22 cellular contexts compared by ENCODE assay signal in genomic region chr18:26543368-26543767, GRCh38. TPM values are rescaled to one million over a fixed set of nuclear protein-coding genes. Genes with fewer than 3 reads are reported as not detected.
DNase-seq lines count a peak whose midpoint lies in the region; ATAC-seq and TF ChIP-seq lines count a peak whose summit lies in the region.
"Had no signal": no experiment of that assay in that cellular context is flagged by ENCODE, and none has a peak within 500 bp of the region (broad histone marks: within the 10 kb centered on the region; RNA-seq: fewer than 3 reads in every experiment).

No MANE protein-coding gene starts in this region.

- no peak for TF ChIP-seq CTCF in KMS-11 (conservative IDR thresholded peaks at IDR 0.05; ENCODE audit: low read depth, low read length)
- TF ChIP-seq CTCF in breast epithelium (IDR thresholded peaks at IDR 0.05): no peak

- no peaks in the 10 kb centered on the region for H3K9me3 Mint-ChIP-seq in activated CD8-positive, alpha-beta T cell treated with anti-CD3 and anti-CD28 coated beads, Interleukin-2, amount 10 ng/mL, durations not matched to agents 7 days and 5 days (ENCODE audit: insufficient read depth)
- H3K9me3 Mint-ChIP-seq: activated CD4-positive, alpha-beta T cell treated with anti-CD3 and anti-CD28 coated beads, Interleukin-2, amount 10 ng/mL, durations not matched to agents 7 days and 5 days; activated naive CD8-positive, alpha-beta T cell treated with anti-CD3 and anti-CD28 coated beads, Interleukin-2, amount 50 U/mL, for 24 hours; immature natural killer cell; naive B cell had no signal

- H3K27ac Mint-ChIP-seq in activated CD8-positive, alpha-beta T cell treated with anti-CD3 and anti-CD28 coated beads, Interleukin-2, amount 10 ng/mL, durations not matched to agents 7 days and 5 days: no peak overlapping the region
- H3K27ac Mint-ChIP-seq: activated CD4-positive, alpha-beta T cell treated with anti-CD3 and anti-CD28 coated beads, Interleukin-2, amount 10 ng/mL, durations not matched to agents 7 days and 5 days; activated naive CD8-positive, alpha-beta T cell treated with anti-CD3 and anti-CD28 coated beads, Interleukin-2, amount 50 U/mL, for 24 hours; B cell; immature natural killer cell had no signal

- H3K9me3 ChIP-seq in breast epithelium: no peaks in the 10 kb centered on the region
- H3K9me3 ChIP-seq: Caco-2, tibial nerve had no signal

- H3K4me2 ChIP-seq in KMS-11: peak overlapping the region; percentile 80; the same call in 1 of the 2 replicates

- intact Hi-C loops in breast epithelium (cut with DNase I; ENCODE audit: low total_unique reads): no loop called here

- H4K20me1 ChIP-seq in KMS-11 (ENCODE audit: insufficient read depth): 0 out of 2 replicates have a peak, but pooled peaks cover 4% of the 10 kb centered on the region

- no peak overlapping the region for H3K4me3 Mint-ChIP-seq in activated CD8-positive, alpha-beta T cell treated with anti-CD3 and anti-CD28 coated beads, Interleukin-2, amount 10 ng/mL, durations not matched to agents 7 days and 5 days
- H3K4me3 Mint-ChIP-seq: activated CD4-positive, alpha-beta T cell treated with anti-CD3 and anti-CD28 coated beads, Interleukin-2, amount 10 ng/mL, durations not matched to agents 7 days and 5 days; activated naive CD8-positive, alpha-beta T cell treated with anti-CD3 and anti-CD28 coated beads, Interleukin-2, amount 50 U/mL, for 24 hours; B cell; immature natural killer cell had no signal

- TF ChIP-seq POLR2A in breast epithelium (IDR thresholded peaks at IDR 0.05): no peak

- H3K79me2 ChIP-seq in KMS-11 (ENCODE audit: insufficient read depth, low read depth): no peaks in the 10 kb centered on the region; the same call in 1 of the 2 replicates
- H3K79me2 ChIP-seq: parathyroid adenoma had no signal

- ATAC-seq in left lobe of liver (peak; percentile 83), GM19463 (IDR thresholded peaks at IDR 0.05; ENCODE audit: unreplicated experiment) (no peak)
- ATAC-seq in activated CD8-positive, alpha-beta T cell treated with anti-CD3 and anti-CD28 coated beads, Interleukin-2, amount 10 ng/mL, durations not matched to agents 7 days and 5 days: no peak
- ATAC-seq: activated naive CD8-positive, alpha-beta T cell treated with anti-CD3 and anti-CD28 coated beads, Interleukin-2, amount 50 U/mL, for 24 hours; HCT116; Right ventricle myocardium inferior had no signal

- H3K36me3 ChIP-seq in KMS-11 (ENCODE audit: insufficient read depth): no peaks in the 10 kb centered on the region
- no peaks in the 10 kb centered on the region for H3K36me3 ChIP-seq in breast epithelium
- H3K36me3 ChIP-seq: tibial nerve had no signal

- POLR2A ChIA-PET in activated CD8-positive, alpha-beta T cell treated with anti-CD3 and anti-CD28 coated beads, Interleukin-2, amount 10 ng/mL, durations not matched to agents 7 days and 5 days (lab: Charles Lee): no interaction called here

- H3K36me3 Mint-ChIP-seq in activated CD8-positive, alpha-beta T cell treated with anti-CD3 and anti-CD28 coated beads, Interleukin-2, amount 10 ng/mL, durations not matched to agents 7 days and 5 days (ENCODE audit: low read depth): peaks cover 4% of the 10 kb centered on the region
- H3K36me3 Mint-ChIP-seq: naive B cell had no signal

- H2AFZ ChIP-seq in KMS-11 (ENCODE audit: low read depth): no peak overlapping the region
- H2AFZ ChIP-seq: parathyroid adenoma had no signal

- no peak overlapping the region for H3K27ac ChIP-seq in KMS-11
- peak overlapping the region in 1 of 2 donors; percentile 7 for H3K27ac ChIP-seq in breast epithelium
- H3K27ac ChIP-seq: parathyroid adenoma had no signal

- DNase-seq in breast epithelium (ENCODE audit: low spot score in 2 of 2) (no peak), left lobe of liver (ENCODE audit: low spot score) (no peak), mucosa of gallbladder (ENCODE audit: low spot score) (no peak), RKO (ENCODE audit: low spot score) (no peak)
- DNase-seq in activated CD8-positive, alpha-beta T cell treated with anti-CD3 and anti-CD28 coated beads, Interleukin-2, amount 10 ng/mL, durations not matched to agents 7 days and 5 days: no peak
- DNase-seq: activated CD4-positive, alpha-beta T cell treated with anti-CD3 and anti-CD28 coated beads, Interleukin-2, amount 10 ng/mL, durations not matched to agents 7 days and 5 days; activated CD8-positive, alpha-beta memory T cell treated with anti-CD3 and anti-CD28 coated beads, Interleukin-2, amount 50 U/mL, for 4 hours; activated naive CD8-positive, alpha-beta T cell treated with anti-CD3 and anti-CD28 coated beads, Interleukin-2, amount 50 U/mL, for 24 hours; Caco-2; immature natural killer cell; naive B cell; NCI-H1105 treated with DMSO at 0.1 percent for 48 hours; NCI-H2081 treated with DMSO at 0.1 percent for 48 hours; NCI-H524 treated with DMSO at 0.1 percent for 48 hours; stimulated activated naive CD4-positive, alpha-beta T cell treated with Interleukin-2 at 50 U/mL for 16 hours had no signal

- H3K4me1 ChIP-seq in KMS-11 (ENCODE audit: low read depth, poor library complexity, severe bottlenecking) (peaks cover 40% of the 10 kb centered on the region), breast epithelium (peaks cover 0 to 13% of the 10 kb centered on the region in 2 donors)
- H3K4me1 ChIP-seq: parathyroid adenoma had no signal

- H3K9ac ChIP-seq in KMS-11: no peak overlapping the region
- H3K9ac ChIP-seq: parathyroid adenoma had no signal

- H3K4me3 ChIP-seq in KMS-11 (IDR thresholded peaks at IDR 0.05; ENCODE audit: insufficient read depth, low read depth, low read length): no peak overlapping the region
- peak overlapping the region in 2 of 3 donors; percentile 1 to 2 for H3K4me3 ChIP-seq in breast epithelium

- CTCF ChIA-PET in activated CD8-positive, alpha-beta T cell treated with anti-CD3 and anti-CD28 coated beads, Interleukin-2, amount 10 ng/mL, durations not matched to agents 7 days and 5 days (lab: Charles Lee): no interaction called here

- H3K27me3 Mint-ChIP-seq in activated CD8-positive, alpha-beta T cell treated with anti-CD3 and anti-CD28 coated beads, Interleukin-2, amount 10 ng/mL, durations not matched to agents 7 days and 5 days (ENCODE audit: low read depth): no peaks in the 10 kb centered on the region
- H3K27me3 Mint-ChIP-seq: B cell had no signal

- H3K27me3 ChIP-seq in KMS-11 (ENCODE audit: insufficient read depth, low read depth) (no peaks in the 10 kb centered on the region), breast epithelium (no peaks in the 10 kb centered on the region)
- H3K27me3 ChIP-seq: tibial nerve had no signal

- H3K4me1 Mint-ChIP-seq in activated CD8-positive, alpha-beta T cell treated with anti-CD3 and anti-CD28 coated beads, Interleukin-2, amount 10 ng/mL, durations not matched to agents 7 days and 5 days (ENCODE audit: low read depth): peaks cover 25% of the 10 kb centered on the region

RNA-seq across cellular contexts. Expression of gene KCTD1, which starts 5.0 kb away (rescaled TPM):
- total RNA-seq in breast epithelium: 10 to 100 TPM in 2 of 3 donors, 1 to 10 TPM in 1; 5.6 to 47.3 (median 41.6) TPM
- 5.0 TPM for total RNA-seq in left lobe of liver
- 21.4 TPM for total RNA-seq in mucosa of gallbladder
- total RNA-seq in activated CD8-positive, alpha-beta T cell treated with anti-CD3 and anti-CD28 coated beads, Interleukin-2, amount 10 ng/mL, durations not matched to agents 7 days and 5 days: 1 to 10 TPM; 3.0 to 3.5 TPM
